In the genomic region with DNA sequence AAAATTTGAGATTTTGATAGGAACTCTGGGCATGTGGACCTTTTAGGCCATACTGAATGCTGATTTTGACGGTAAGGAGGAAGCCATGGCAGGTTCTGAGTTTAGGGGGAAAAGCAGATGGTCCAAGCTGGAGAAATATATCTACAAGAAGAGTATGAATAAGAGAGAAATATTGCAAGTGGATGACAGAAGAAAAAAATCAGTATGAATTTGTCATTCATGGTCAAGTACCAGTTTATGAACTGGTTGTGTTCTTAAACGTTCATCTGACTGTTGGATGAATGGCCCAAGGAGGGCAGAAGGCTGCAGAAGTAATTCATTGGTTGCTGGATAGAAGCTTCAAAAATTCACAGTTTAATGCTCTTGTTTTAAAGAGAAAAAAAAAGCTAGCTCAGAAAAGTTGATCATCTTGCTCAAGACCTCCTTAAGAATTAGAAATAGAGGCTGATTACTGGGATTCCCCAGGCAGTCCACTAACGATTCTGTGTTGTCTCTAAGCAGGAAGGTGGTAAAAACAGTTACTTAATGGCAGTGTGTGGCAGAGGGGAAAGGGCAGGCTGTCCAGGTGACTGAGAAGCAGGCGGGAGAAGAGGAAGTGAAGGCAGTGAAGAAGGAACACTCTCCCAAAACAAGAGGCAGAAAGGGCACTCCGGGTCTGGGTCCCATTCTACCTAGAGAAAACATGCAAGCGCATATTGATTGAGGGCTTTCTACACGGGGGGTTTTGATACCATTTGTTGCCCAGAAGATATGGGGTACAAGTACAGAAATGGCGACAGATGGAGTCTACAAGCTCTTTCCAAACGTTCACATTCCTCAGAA, we compare ENCODE assay signal across 11 cellular contexts. TPM values are rescaled to one million over a fixed set of nuclear protein-coding genes. Genes with fewer than 3 reads are reported as not detected.
DNase-seq lines count a peak whose midpoint lies in the region; ATAC-seq, FAIRE-seq and TF ChIP-seq lines count a peak whose summit lies in the region.
"Had no signal": no experiment of that assay in that cellular context is flagged by ENCODE, and none has a peak within 500 bp of the region (broad histone marks: within the 10 kb centered on the region; RNA-seq: fewer than 3 reads in every experiment).

No MANE protein-coding gene starts in this region.

- intact Hi-C loops in CD4-positive, alpha-beta T cell (cut with DNase I, micrococcal nuclease) = loop anchor here (5.0 kb wide), 2 partner anchors 63 to 402 kb away; partner anchors contain the start of gene EXOC2 (in 1 of the 2)
- intact Hi-C loops in activated B cell treated with CpG ODN at 0.5 μM for 24 hours (cut with micrococcal nuclease) = loop anchor here (2.0 to 5.0 kb wide), 3 partner anchors 33 to 420 kb away; no protein-coding TSS in a partner anchor

- ATAC-seq in CD4-positive, alpha-beta T cell (ENCODE audit: poor library complexity) = no peak
- no peak for ATAC-seq in activated B cell treated with CpG ODN at 0.5 μM for 24 hours (ENCODE audit: low read depth)
- no peak for ATAC-seq in naive B cell (ENCODE audit: low read depth in 2 of 2)
- ATAC-seq in GM18873 (IDR thresholded peaks at IDR 0.05; ENCODE audit: low FRiP score, unreplicated experiment) = no peak
- ATAC-seq: left ventricle myocardium superior had no signal

- peaks cover 67% of the 10 kb centered on the region for H3K4me1 Mint-ChIP-seq in CD4-positive, alpha-beta T cell (ENCODE audit: low read depth)
- H3K4me1 Mint-ChIP-seq in activated B cell treated with CpG ODN at 0.5 μM for 24 hours (peaks cover 77% of the 10 kb centered on the region), naive B cell (peaks cover 73 to 81% (median 79%) of the 10 kb centered on the region in 3 donors)

- peak overlapping the region; percentile 88 for H3K27ac Mint-ChIP-seq in CD4-positive, alpha-beta T cell
- peak overlapping the region; percentile 88 for H3K27ac Mint-ChIP-seq in activated B cell treated with CpG ODN at 0.5 μM for 24 hours
- peak overlapping the region in 5 of 6 donors; percentile 95 to 99 (median 95) for H3K27ac Mint-ChIP-seq in naive B cell

- peaks cover 13% of the 10 kb centered on the region for H3K36me3 Mint-ChIP-seq in CD4-positive, alpha-beta T cell (ENCODE audit: low read depth)
- H3K36me3 Mint-ChIP-seq in activated B cell treated with CpG ODN at 0.5 μM for 24 hours (ENCODE audit: low read depth) (peaks cover 9% of the 10 kb centered on the region), naive B cell (no peaks in the 10 kb centered on the region)

- no peak for TF ChIP-seq POLR2A in GM12891 (IDR thresholded peaks at IDR 0.05; ENCODE audit: low read depth, low read length)

- H3K27ac ChIP-seq in CD4-positive, alpha-beta T cell (ENCODE audit: low read depth, low read length) = no peak overlapping the region

- no peaks in the 10 kb centered on the region for H3K9me3 Mint-ChIP-seq in CD4-positive, alpha-beta T cell
- H3K9me3 Mint-ChIP-seq in activated B cell treated with CpG ODN at 0.5 μM for 24 hours (no peaks in the 10 kb centered on the region), naive B cell (no peaks in the 10 kb centered on the region)

- peak; percentile 58 for FAIRE-seq in GM12891 (lab: Jason Lieb, UNC)

- POLR2A ChIA-PET in CD4-positive, alpha-beta T cell (lab: Charles Lee) = interaction anchor here (1.4 kb wide), 1 partner anchor 96 kb away, joined by 3 read pairs; no protein-coding TSS in a partner anchor
- POLR2A ChIA-PET in activated B cell treated with CpG ODN at 0.5 μM for 24 hours (lab: Charles Lee) = interaction anchor here (0.5 to 6.5 kb wide), 13 partner anchors 17 to 182 kb away, joined by 3 to 152 read pairs (median 4); partner anchors contain the start of gene IRF4

- CTCF ChIA-PET in CD4-positive, alpha-beta T cell (lab: Charles Lee) = interaction anchor here (0.7 to 1.4 kb wide), 2 partner anchors 12 to 64 kb away, joined by 4 read pairs; no protein-coding TSS in a partner anchor
- CTCF ChIA-PET in activated B cell treated with CpG ODN at 0.5 μM for 24 hours (lab: Charles Lee) = interaction anchor here (1.0 to 2.7 kb wide), 2 partner anchors 63 to 100 kb away, joined by 3 to 8 read pairs; no protein-coding TSS in a partner anchor

- no peaks in the 10 kb centered on the region for H3K27me3 Mint-ChIP-seq in CD4-positive, alpha-beta T cell
- H3K27me3 Mint-ChIP-seq in activated B cell treated with CpG ODN at 0.5 μM for 24 hours (no peaks in the 10 kb centered on the region), naive B cell (no peaks in the 10 kb centered on the region)

- no peaks in the 10 kb centered on the region for H3K27me3 ChIP-seq in CD4-positive, alpha-beta T cell (ENCODE audit: control insufficient read depth, insufficient read depth, low read length)

- H3K9me3 ChIP-seq in CD4-positive, alpha-beta T cell (ENCODE audit: control insufficient read depth, low read length) = no peaks in the 10 kb centered on the region

- peak overlapping the region; percentile 89 for H3K4me3 Mint-ChIP-seq in CD4-positive, alpha-beta T cell
- peak overlapping the region; percentile 47 for H3K4me3 Mint-ChIP-seq in activated B cell treated with CpG ODN at 0.5 μM for 24 hours
- peak overlapping the region in 7 of 8 donors; percentile 66 to 89 (median 87) for H3K4me3 Mint-ChIP-seq in naive B cell

- no peak for DNase-seq in CD4-positive, alpha-beta T cell
- DNase-seq in GM12891 (ENCODE audit: insufficient read length, low spot score) (no peak), activated B cell treated with CpG ODN at 0.5 μM for 24 hours (no peak), naive B cell (peak; percentile 47), OCI-M2 (lab: John Stamatoyannopoulos, UW; ENCODE audit: unreplicated experiment) (no peak), COLO829 (ENCODE audit: low spot score) (no peak), SIG-M5 treated with dmso at 0.1 percent for 504 hours (lab: John Stamatoyannopoulos, UW; ENCODE audit: unreplicated experiment) (no peak)
- DNase-seq: left ventricle myocardium superior, Right ventricle myocardium superior, WERI-Rb-1 had no signal

- no peak for TF ChIP-seq CTCF in CD4-positive, alpha-beta T cell (IDR thresholded peaks at IDR 0.05)
- TF ChIP-seq CTCF in activated B cell treated with CpG ODN at 0.5 μM for 24 hours (IDR thresholded peaks at IDR 0.05) = no peak

TF ChIP-seq in GM12891, 5 proteins besides CTCF, POLR2A, EP300 and RAD21:
- no peak for TF ChIP-seq POLR2AphosphoS5 (IDR thresholded peaks at IDR 0.05; ENCODE audit: low read depth, low read length)
- TF ChIP-seq SPI1 (IDR thresholded peaks at IDR 0.05; ENCODE audit: low read depth, low read length) = peak; percentile 83
- TF ChIP-seq TAF1 (IDR thresholded peaks at IDR 0.05; ENCODE audit: low read depth, low read length) = no peak
- 0 out of 2 replicates have a peak, but pooled peaks have one; percentile 29 for TF ChIP-seq POU2F2 (IDR thresholded peaks at IDR 0.05; ENCODE audit: low read depth, low read length)
- no peak for TF ChIP-seq PAX5 (IDR thresholded peaks at IDR 0.05; ENCODE audit: insufficient read depth, low read length, severe bottlenecking)
TF ChIP-seq in GM12891: peak in this region for 2.

RNA-seq across cellular contexts. Expression of gene DUSP22, which starts 2.0 kb away (rescaled TPM):
- 10 to 100 TPM; 25.4 to 26.3 TPM for total RNA-seq in CD4-positive, alpha-beta T cell
- polyA plus RNA-seq in GM12891 (2012; ENCODE audit: low read depth, missing spikeins) = 90.4 TPM
- total RNA-seq in activated B cell treated with CpG ODN at 0.5 μM for 24 hours = 137 and 153 TPM in 2 replicates
- polyA plus RNA-seq in naive B cell (ENCODE audit: low read depth in 6 of 6) = 100 to 1,000 TPM in 5 of 6 donors, 10 to 100 TPM in 1; 89.6 to 177 (median 134) TPM
